11 cellular contexts compared by ENCODE assay signal in genomic region chr3:12308517-12308916, GRCh38. TPM values are rescaled to one million over a fixed set of nuclear protein-coding genes. Genes with fewer than 3 reads are reported as not detected.
A peak's percentile ranks its signal among the peaks of the same experiment; 100 is the strongest.
DNase-seq lines count a peak whose midpoint lies in the region; ATAC-seq, FAIRE-seq and TF ChIP-seq lines count a peak whose summit lies in the region.
"Had no signal": no experiment of that assay in that cellular context is flagged by ENCODE, and none has a peak within 500 bp of the region (broad histone marks: within the 10 kb centered on the region; RNA-seq: fewer than 3 reads in every experiment).

No MANE protein-coding gene starts in this region.

- H3K14ac ChIP-seq in IMR-90 (replicated peaks; ENCODE audit: low read depth, low read length): peak overlapping the region; percentile 75; the same call in 1 of the 2 replicates

- no peak for TF ChIP-seq POLR2A in IMR-90 (IDR thresholded peaks at IDR 0.05; ENCODE audit: low read depth, low read length)
- TF ChIP-seq POLR2A in prostate gland (IDR thresholded peaks at IDR 0.05): no peak

- peak overlapping the region; percentile 99 for H2BK5ac ChIP-seq in IMR-90 (ENCODE audit: low read depth, low read length, poor library complexity, severe bottlenecking)

- H3K4me3 ChIP-seq in BJ (ENCODE audit: low read depth, low read length) (no peak overlapping the region), IMR-90 (ENCODE audit: insufficient read depth, low read depth, low read length) (no peak overlapping the region), bronchial epithelial cell (ENCODE audit: low read depth, low read length) (no peak overlapping the region), mucosa of descending colon (no peak overlapping the region), dorsolateral prefrontal cortex (no peak overlapping the region), prostate gland (no peak overlapping the region), Karpas-422 (ENCODE audit: low read length) (no peak overlapping the region)

- H3K4me1 ChIP-seq in IMR-90 (ENCODE audit: control insufficient read depth, insufficient read depth, low read length) (peaks cover 9% of the 10 kb centered on the region), mucosa of descending colon (ENCODE audit: low read depth) (no peaks in the 10 kb centered on the region), prostate gland (replicated peaks) (no peaks in the 10 kb centered on the region), Karpas-422 (ENCODE audit: low read length) (peaks cover 8% of the 10 kb centered on the region)

- no peak overlapping the region; the same call in 1 of the 2 replicates for H3K23ac ChIP-seq in IMR-90 (ENCODE audit: low read depth, low read length)

- H3K79me1 ChIP-seq in IMR-90 (ENCODE audit: low read depth in 1 of 2, low read length in 2 of 2): peaks cover 20 to 36% of the 10 kb centered on the region in 2 experiments

- peak overlapping the region; percentile 94 for H2BK120ac ChIP-seq in IMR-90 (ENCODE audit: low read depth, low read length)

- H3K9me2 ChIP-seq in Karpas-422 (replicated peaks; ENCODE audit: insufficient read depth, low read length): no peaks in the 10 kb centered on the region

- POLR2A ChIA-PET in BJ (lab: Charles Lee) (no interaction called here), IMR-90 (lab: Charles Lee; ENCODE audit: unreplicated experiment) (no interaction called here)

- H4K20me1 ChIP-seq in IMR-90 (ENCODE audit: insufficient read depth, low read length) (no peaks in the 10 kb centered on the region; the same call in 1 of the 2 replicates), Karpas-422 (ENCODE audit: insufficient read depth, low read depth, low read length) (no peaks in the 10 kb centered on the region)

- H3K4me2 ChIP-seq in IMR-90 (ENCODE audit: low read depth, low read length): peak overlapping the region; percentile 63; the same call in 1 of the 2 replicates
- no peak overlapping the region for H3K4me2 ChIP-seq in Karpas-422 (ENCODE audit: low read depth, low read length, poor library complexity, severe bottlenecking)

- no peak overlapping the region for H4K91ac ChIP-seq in IMR-90 (ENCODE audit: insufficient read depth, low read depth, low read length)

- H3K56ac ChIP-seq in IMR-90 (ENCODE audit: extremely low read depth, insufficient read depth, low read length): peak overlapping the region; percentile 87; the same call in 1 of the 2 replicates

- peak overlapping the region; percentile 99; the same call in 1 of the 2 replicates for H3K27ac ChIP-seq in IMR-90 (ENCODE audit: insufficient read depth, low read length)
- no peak overlapping the region for H3K27ac ChIP-seq in dorsolateral prefrontal cortex
- no peak overlapping the region for H3K27ac ChIP-seq in prostate gland
- no peak overlapping the region for H3K27ac ChIP-seq in Karpas-422 (ENCODE audit: low read length)

- H2AFZ ChIP-seq in IMR-90 (replicated peaks; ENCODE audit: low read length, poor library complexity) (no peak overlapping the region), Karpas-422 (ENCODE audit: low read length) (no peak overlapping the region)

- 0 out of 2 replicates have a peak overlapping the region, but pooled peaks have one; percentile 98 for H2BK20ac ChIP-seq in IMR-90 (ENCODE audit: low read depth, low read length)

- peak overlapping the region; percentile 95; the same call in 1 of the 2 replicates for H3K18ac ChIP-seq in IMR-90 (ENCODE audit: low read depth, low read length)

- no peak overlapping the region for H4K5ac ChIP-seq in IMR-90 (ENCODE audit: low read depth, low read length)

- no peak for TF ChIP-seq RAD21 in IMR-90 (IDR thresholded peaks at IDR 0.05; ENCODE audit: low read length)

- intact Hi-C loops in IMR-90 (cut with micrococcal nuclease) (loop anchor here (5.0 kb wide), 2 partner anchors 64 to 171 kb away; no protein-coding TSS in a partner anchor), mucosa of descending colon (cut with DNase I, micrococcal nuclease) (no loop called here), dorsolateral prefrontal cortex (cut with DNase I) (no loop called here), prostate gland (cut with DNase I) (no loop called here)

- peak overlapping the region; percentile 85; the same call in 1 of the 3 replicates for H2BK15ac ChIP-seq in IMR-90 (ENCODE audit: low read depth, low read length)

- H3K36me3 ChIP-seq in BJ (ENCODE audit: control insufficient read depth, insufficient read depth, low read length) (no peaks in the 10 kb centered on the region), IMR-90 (ENCODE audit: control insufficient read depth, insufficient read depth, low read length) (no peaks in the 10 kb centered on the region), bronchial epithelial cell (ENCODE audit: control insufficient read depth, insufficient read depth, low read length) (no peaks in the 10 kb centered on the region), mucosa of descending colon (ENCODE audit: low read depth) (no peaks in the 10 kb centered on the region), prostate gland (no peaks in the 10 kb centered on the region), Karpas-422 (ENCODE audit: insufficient read depth, low read length) (no peaks in the 10 kb centered on the region)

- H3K27me3 ChIP-seq in BJ (ENCODE audit: control insufficient read depth, insufficient read depth, low read length) (no peaks in the 10 kb centered on the region), IMR-90 (ENCODE audit: control insufficient read depth, insufficient read depth, low read length) (no peaks in the 10 kb centered on the region), bronchial epithelial cell (ENCODE audit: control insufficient read depth, insufficient read depth, low read length) (no peaks in the 10 kb centered on the region), dorsolateral prefrontal cortex (no peaks in the 10 kb centered on the region), prostate gland (replicated peaks; ENCODE audit: insufficient read depth) (no peaks in the 10 kb centered on the region), Karpas-422 (ENCODE audit: low read length) (0 out of 2 replicates have a peak, but pooled peaks cover 2% of the 10 kb centered on the region)

- H3K4ac ChIP-seq in IMR-90 (ENCODE audit: low read depth, low read length): peak overlapping the region; percentile 91; the same call in 1 of the 2 replicates

- H3K9me3 ChIP-seq in IMR-90 (ENCODE audit: control insufficient read depth, insufficient read depth, low read length): no peaks in the 10 kb centered on the region
- no peaks in the 10 kb centered on the region for H3K9me3 ChIP-seq in mucosa of descending colon
- no peaks in the 10 kb centered on the region for H3K9me3 ChIP-seq in prostate gland
- no peaks in the 10 kb centered on the region for H3K9me3 ChIP-seq in Karpas-422 (ENCODE audit: low read length)

- peak; percentile 67 for ATAC-seq in IMR-90 (ENCODE audit: low read depth)
- peak; percentile 64 for ATAC-seq in mucosa of descending colon

- H2AK9ac ChIP-seq in IMR-90 (replicated peaks; ENCODE audit: low read depth, low read length, poor library complexity): no peak overlapping the region

- CTCF ChIA-PET in BJ (lab: Yijun Ruan, JAX): no interaction called here
- CTCF ChIA-PET in IMR-90 (lab: Yijun Ruan, JAX): no interaction called here

- H2AK5ac ChIP-seq in IMR-90 (ENCODE audit: low read depth, low read length): no peak overlapping the region

- peak overlapping the region in 1 of 2 experiments; percentile 90; a peak in 2 of 4 replicates for H4K8ac ChIP-seq in IMR-90 (ENCODE audit: low read depth in 2 of 2, low read length in 2 of 2)

- FAIRE-seq in bronchial epithelial cell (lab: Jason Lieb, UNC): no peak
- FAIRE-seq: kidney had no signal

- TF ChIP-seq CTCF in BJ (IDR thresholded peaks at IDR 0.05; ENCODE audit: insufficient read depth, low read depth, low read length) (no peak), IMR-90 (conservative IDR thresholded peaks at IDR 0.05; ENCODE audit: low read depth, low read length) (no peak), bronchial epithelial cell (IDR thresholded peaks at IDR 0.05; ENCODE audit: insufficient read depth, low read length, severe bottlenecking) (no peak), mucosa of descending colon (IDR thresholded peaks at IDR 0.05) (no peak), dorsolateral prefrontal cortex (IDR thresholded peaks at IDR 0.05 in 54 of 56, conservative IDR thresholded peaks at IDR 0.05 in 2 of 56; ENCODE audit: low read depth in 1 of 56, partially characterized antibody in 56 of 56) (no peak), prostate gland (IDR thresholded peaks at IDR 0.05) (no peak)

- dilution Hi-C loops in IMR-90 (cut with HindIII; ENCODE audit: low sequenced_read_pairs, unreplicated experiment): no loop called here

- no peaks in the 10 kb centered on the region for H3K79me2 ChIP-seq in Karpas-422 (ENCODE audit: low read length)

- DNase-seq in BJ (ENCODE audit: low read depth) (peak; percentile 73), IMR-90 (peak; percentile 93), bronchial epithelial cell (ENCODE audit: low read depth) (peak; percentile 90), mucosa of descending colon (no peak), NCI-H1417 (lab: John Stamatoyannopoulos, UW) (no peak), dorsolateral prefrontal cortex (no peak), prostate gland (ENCODE audit: low spot score) (no peak), Karpas-422 (no peak)
- DNase-seq: DMS 273 treated with DMSO at 0.1 percent for 48 hours, kidney, NCI-H345 had no signal

- BruUV-seq in IMR-90 (replicated peaks; lab: Mats Ljungman, UMichigan): no TSS peak

- no peak overlapping the region for H3K9ac ChIP-seq in IMR-90 (ENCODE audit: low read depth, low read length)
- no peak overlapping the region for H3K9ac ChIP-seq in Karpas-422 (ENCODE audit: low read length)

- H3K9me1 ChIP-seq in IMR-90 (ENCODE audit: insufficient read depth, low read length): peaks cover 17% of the 10 kb centered on the region

- in situ Hi-C loops in IMR-90 (cut with MboI; ENCODE audit: low sequenced_read_pairs): no loop called here

TF ChIP-seq in IMR-90, 13 proteins besides CTCF, POLR2A, EP300 and RAD21:
- TF ChIP-seq CHD1 (IDR thresholded peaks at IDR 0.05; ENCODE audit: low read depth, low read length) (no peak), FOS (IDR thresholded peaks at IDR 0.05; ENCODE audit: low read depth, low read length) (peak; percentile 27; the same call in 1 of the 2 replicates)

RNA-seq across cellular contexts. Expression of gene PPARG, which starts 19.6 kb away (rescaled TPM):
- polyA plus RNA-seq in BJ (2011; rRNA removed) (3.5 and 3.7 TPM in 2 replicates), IMR-90 (2012; rRNA removed) (11.2 and 11.5 TPM in 2 replicates)
- polyA minus RNA-seq in BJ (2011; rRNA and poly(A)+ RNA removed): 3.3 and 4.8 TPM in 2 replicates
- total RNA-seq in IMR-90 (2012; rRNA removed) (21.9 and 23.8 TPM in 2 replicates), bronchial epithelial cell (12.7 and 14.5 TPM in 2 replicates), mucosa of descending colon (100 to 1,000 TPM in 1 of 3 donors, 10 to 100 TPM in 2; 61.6 to 173 (median 98.8) TPM), dorsolateral prefrontal cortex (10 to 100 TPM in 46 of 120 experiments, 1 to 10 TPM in 74; 3.3 to 16.9 (median 9.3) TPM), prostate gland (10 to 100 TPM in 1 of 2 donors, 1 to 10 TPM in 1; 7.0 to 12.9 TPM)
- polyA plus RNA-seq in IMR-90 (2012; cell fraction: cytosol; rRNA removed): 5.5 and 9.1 TPM in 2 replicates
- 2.9 and 14.1 TPM in 2 replicates for polyA plus RNA-seq in IMR-90 (2012; cell fraction: nucleus; rRNA removed; ENCODE audit: low replicate concordance)
- total RNA-seq in Karpas-422 (2014; rRNA removed; shearing (Covaris generic); ENCODE audit: low replicate concordance): not detected in 2 replicates

Comparison
In these comparisons a context has a peak if more than half of its experiments do, and no peak if none do; other contexts are left out.
1. DNase-seq: peak in BJ (single experiment), IMR-90 (single experiment) and bronchial epithelial cell (single experiment); none in mucosa of descending colon (0 of 3), NCI-H1417 (0 of 3), dorsolateral prefrontal cortex (0 of 10), prostate gland (single experiment) and Karpas-422 (single experiment).